9 cellular contexts compared by ENCODE assay signal in the genomic region with DNA sequence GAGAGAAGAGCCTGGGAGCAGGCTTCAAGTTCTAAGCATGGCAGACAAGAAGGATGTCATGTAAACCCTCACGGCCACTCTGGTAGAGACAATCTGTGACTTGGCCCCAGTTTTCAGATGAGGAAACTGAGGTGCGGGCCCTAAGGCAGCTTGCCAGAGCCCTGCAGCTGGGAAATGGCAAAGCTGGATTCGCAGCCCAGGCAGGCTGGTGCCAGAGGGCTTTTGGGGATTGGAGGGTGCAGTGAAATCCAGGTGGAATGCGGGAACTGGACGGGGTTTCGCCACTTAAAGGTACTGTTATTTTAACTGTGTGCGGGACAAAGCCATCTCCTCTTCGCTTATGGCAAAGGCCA. TPM values are rescaled to one million over a fixed set of nuclear protein-coding genes. Genes with fewer than 3 reads are reported as not detected.
A peak's percentile ranks its signal among the peaks of the same experiment; 100 is the strongest.
DNase-seq lines count a peak whose midpoint lies in the region; ATAC-seq and TF ChIP-seq lines count a peak whose summit lies in the region.
"Had no signal": no experiment of that assay in that cellular context is flagged by ENCODE, and none has a peak within 500 bp of the region (broad histone marks: within the 10 kb centered on the region; RNA-seq: fewer than 3 reads in every experiment).

No MANE protein-coding gene starts in this region.

- peaks cover 0 to 1% of the 10 kb centered on the region in 2 donors for H3K36me3 ChIP-seq in left lung

- H3K27me3 ChIP-seq in left lung = no peaks in the 10 kb centered on the region

- H3K27ac ChIP-seq in left lung = peak overlapping the region; percentile 85

- H3K4me1 Mint-ChIP-seq in activated T-cell treated with anti-CD3 and anti-CD28 coated beads, Interleukin-2, amount 50 U/mL, for 4 hours (ENCODE audit: low read depth) = peaks cover 2% of the 10 kb centered on the region
- peaks cover 15% of the 10 kb centered on the region for H3K4me1 Mint-ChIP-seq in activated naive CD8-positive, alpha-beta T cell treated with anti-CD3 and anti-CD28 coated beads, Interleukin-2, amount 50 U/mL, for 24 hours
- peaks cover 9% of the 10 kb centered on the region for H3K4me1 Mint-ChIP-seq in type B pancreatic cell (ENCODE audit: unreplicated experiment)
- H3K4me1 Mint-ChIP-seq in effector memory CD8-positive, alpha-beta T cell (ENCODE audit: low read depth in 2 of 2) = peaks cover 0 to 6% of the 10 kb centered on the region in 2 donors

- peak overlapping the region; percentile 47 to 57 for H3K4me3 ChIP-seq in left lung

- H3K27ac Mint-ChIP-seq in activated naive CD8-positive, alpha-beta T cell treated with anti-CD3 and anti-CD28 coated beads, Interleukin-2, amount 50 U/mL, for 24 hours = peak overlapping the region; percentile 52
- peak overlapping the region; percentile 82 for H3K27ac Mint-ChIP-seq in type B pancreatic cell
- no peak overlapping the region for H3K27ac Mint-ChIP-seq in effector memory CD8-positive, alpha-beta T cell

- ATAC-seq in activated T-cell treated with anti-CD3 and anti-CD28 coated beads, Interleukin-2, amount 50 U/mL, for 4 hours = no peak
- ATAC-seq in activated naive CD8-positive, alpha-beta T cell treated with anti-CD3 and anti-CD28 coated beads, Interleukin-2, amount 50 U/mL, for 24 hours = no peak
- ATAC-seq in left lung (peak; percentile 2), GM19023 (IDR thresholded peaks at IDR 0.05; ENCODE audit: unreplicated experiment) (no peak)
- no peak for ATAC-seq in effector memory CD8-positive, alpha-beta T cell (replicated peaks)

- H3K4me1 ChIP-seq in left lung = peaks cover 20 to 36% of the 10 kb centered on the region in 2 donors

- no peaks in the 10 kb centered on the region for H3K9me3 Mint-ChIP-seq in activated T-cell treated with anti-CD3 and anti-CD28 coated beads, Interleukin-2, amount 50 U/mL, for 4 hours
- no peaks in the 10 kb centered on the region for H3K9me3 Mint-ChIP-seq in activated naive CD8-positive, alpha-beta T cell treated with anti-CD3 and anti-CD28 coated beads, Interleukin-2, amount 50 U/mL, for 24 hours
- no peaks in the 10 kb centered on the region for H3K9me3 Mint-ChIP-seq in type B pancreatic cell
- H3K9me3 Mint-ChIP-seq in effector memory CD8-positive, alpha-beta T cell = no peaks in the 10 kb centered on the region

- TF ChIP-seq CTCF in left lung (IDR thresholded peaks at IDR 0.05) (no peak), type B pancreatic cell (conservative IDR thresholded peaks at IDR 0.05) (no peak)

- H3K9me3 ChIP-seq in left lung = no peaks in the 10 kb centered on the region

- no peaks in the 10 kb centered on the region for H3K36me3 Mint-ChIP-seq in activated T-cell treated with anti-CD3 and anti-CD28 coated beads, Interleukin-2, amount 50 U/mL, for 4 hours (ENCODE audit: insufficient read depth)
- no peaks in the 10 kb centered on the region for H3K36me3 Mint-ChIP-seq in activated naive CD8-positive, alpha-beta T cell treated with anti-CD3 and anti-CD28 coated beads, Interleukin-2, amount 50 U/mL, for 24 hours (ENCODE audit: low read depth)
- H3K36me3 Mint-ChIP-seq in type B pancreatic cell = no peaks in the 10 kb centered on the region
- H3K36me3 Mint-ChIP-seq in effector memory CD8-positive, alpha-beta T cell (ENCODE audit: insufficient read depth) = no peaks in the 10 kb centered on the region

- peaks cover 29% of the 10 kb centered on the region for H3K27me3 Mint-ChIP-seq in activated T-cell treated with anti-CD3 and anti-CD28 coated beads, Interleukin-2, amount 50 U/mL, for 4 hours (ENCODE audit: low read depth)
- peaks cover 16% of the 10 kb centered on the region for H3K27me3 Mint-ChIP-seq in activated naive CD8-positive, alpha-beta T cell treated with anti-CD3 and anti-CD28 coated beads, Interleukin-2, amount 50 U/mL, for 24 hours
- no peaks in the 10 kb centered on the region for H3K27me3 Mint-ChIP-seq in type B pancreatic cell
- peaks cover 16 to 48% of the 10 kb centered on the region in 2 donors for H3K27me3 Mint-ChIP-seq in effector memory CD8-positive, alpha-beta T cell

- intact Hi-C loops in left lung (cut with DNase I) = no loop called here

- H3K4me3 Mint-ChIP-seq in activated T-cell treated with anti-CD3 and anti-CD28 coated beads, Interleukin-2, amount 50 U/mL, for 4 hours = peak overlapping the region; percentile 58
- peak overlapping the region; percentile 63 for H3K4me3 Mint-ChIP-seq in activated naive CD8-positive, alpha-beta T cell treated with anti-CD3 and anti-CD28 coated beads, Interleukin-2, amount 50 U/mL, for 24 hours
- peak overlapping the region; percentile 52 for H3K4me3 Mint-ChIP-seq in type B pancreatic cell
- H3K4me3 Mint-ChIP-seq in effector memory CD8-positive, alpha-beta T cell = no peak overlapping the region

- DNase-seq in activated T-cell treated with anti-CD3 and anti-CD28 coated beads, Interleukin-2, amount 50 U/mL, for 4 hours = no peak
- no peak for DNase-seq in activated T-cell treated with anti-CD3 and anti-CD28 coated beads, Interleukin-2, amount 50 U/mL, for 48 hours
- no peak for DNase-seq in activated naive CD8-positive, alpha-beta T cell treated with anti-CD3 and anti-CD28 coated beads, Interleukin-2, amount 50 U/mL, for 24 hours
- DNase-seq in left lung (peak in 1 of 2 donors; percentile 77), type B pancreatic cell (ENCODE audit: extremely low spot score, unreplicated experiment) (no peak), SIG-M5 treated with dmso at 0.1 percent for 504 hours (lab: John Stamatoyannopoulos, UW; ENCODE audit: unreplicated experiment) (no peak)
- no peak for DNase-seq in effector memory CD8-positive, alpha-beta T cell

RNA-seq across cellular contexts. Expression of a gene that starts 0.5 kb away (rescaled TPM):
- 1 to 10 TPM in 1 of 3 donors, under 1 TPM in 2; 0.63 to 1.9 (median 0.92) TPM for total RNA-seq in activated T-cell treated with anti-CD3 and anti-CD28 coated beads, Interleukin-2, amount 50 U/mL, for 4 hours
- 10 to 100 TPM in 1 of 2 donors, 1 to 10 TPM in 1; 9.4 to 18.0 TPM for total RNA-seq in left lung
- total RNA-seq in type B pancreatic cell (ENCODE audit: low replicate concordance) = 4.0 and 15.5 TPM in 2 replicates

RNA-seq across cellular contexts. Expression of a gene that starts 15.5 kb away (rescaled TPM):
- total RNA-seq in activated T-cell treated with anti-CD3 and anti-CD28 coated beads, Interleukin-2, amount 50 U/mL, for 4 hours = not detected
- total RNA-seq in left lung (under 1 TPM; 0.17 to 0.39 TPM), type B pancreatic cell (ENCODE audit: low replicate concordance) (1.5 and 6.5 TPM in 2 replicates)
- total RNA-seq: T-helper 1 cell treated with Interleukin-12 subunit alpha and Interleukin-12 subunit beta and Interleukin-4 antibody, amounts not matched to agents 30 ng/mL and 1 ng/mL, for 36 hours had no signal

RNA-seq across cellular contexts. Expression of a gene that starts 53.6 kb away (rescaled TPM):
- total RNA-seq in activated T-cell treated with anti-CD3 and anti-CD28 coated beads, Interleukin-2, amount 50 U/mL, for 4 hours = 1 to 10 TPM; 1.8 to 2.1 (median 1.9) TPM
- total RNA-seq in left lung (1 to 10 TPM; 6.4 to 6.6 TPM), type B pancreatic cell (ENCODE audit: low replicate concordance) (6.4 and 7.1 TPM in 2 replicates)

Comparison
In these comparisons a context has a peak if more than half of its experiments do, and no peak if none do; other contexts are left out.
1. H3K4me3 Mint-ChIP-seq: peak in activated T-cell treated with anti-CD3 and anti-CD28 coated beads, Interleukin-2, amount 50 U/mL, for 4 hours (single experiment), activated naive CD8-positive, alpha-beta T cell treated with anti-CD3 and anti-CD28 coated beads, Interleukin-2, amount 50 U/mL, for 24 hours (single experiment) and type B pancreatic cell (single experiment); none in effector memory CD8-positive, alpha-beta T cell (0 of 2).
2. H3K27ac Mint-ChIP-seq: peak in activated naive CD8-positive, alpha-beta T cell treated with anti-CD3 and anti-CD28 coated beads, Interleukin-2, amount 50 U/mL, for 24 hours (single experiment) and type B pancreatic cell (single experiment); none in effector memory CD8-positive, alpha-beta T cell (0 of 2).